ENCODE assay signal across 25 cellular contexts in genomic region chr4:32207456-32207855, GRCh38.
"Had no signal": no experiment of that assay in that cellular context is flagged by ENCODE, and none has a peak within 500 bp of the region (broad histone marks: within the 10 kb centered on the region; RNA-seq: fewer than 3 reads in every experiment).

No MANE protein-coding gene starts in this region.

- H3K4me3 ChIP-seq: MG63, SK-N-MC had no signal

- H3K9me3 ChIP-seq: MG63 had no signal

- DNase-seq: activated CD4-positive, alpha-beta memory T cell treated with anti-CD3 and anti-CD28 coated beads, Interleukin-2, amount 10 ng/mL, durations not matched to agents 7 days and 5 days; activated CD4-positive, alpha-beta T cell treated with anti-CD3 and anti-CD28 coated beads for 36 hours; activated CD4-positive, alpha-beta T cell treated with anti-CD3 and anti-CD28 coated beads, Interleukin-2, amount 50 U/mL, for 1 hour; activated gamma-delta T cell; activated naive CD4-positive, alpha-beta T cell treated with anti-CD3 and anti-CD28 coated beads for 36 hours; activated T-cell treated with anti-CD3 and anti-CD28 coated beads for 4 hours; activated T-cell treated with anti-CD3 and anti-CD28 coated beads, Interleukin-2, amount 50 U/mL, for 48 hours; anterior cingulate cortex; central memory CD4-positive, alpha-beta T cell; KG1; MG63; NCI-H1092 treated with DMSO at 0.1 percent for 48 hours; NCI-H1417 treated with DMSO at 0.1 percent for 48 hours; NCI-H1694; NCI-H2029 treated with DMSO at 0.1 percent for 48 hours; NCI-H345; NCI-H510A; NCI-H526 treated with DMSO at 0.1 percent for 48 hours; RPMI8226; T-helper 1 cell; WERI-Rb-1 had no signal

- H3K27ac ChIP-seq: SK-N-MC, WERI-Rb-1 had no signal

- H3K27me3 ChIP-seq: MG63 had no signal

- H3K36me3 ChIP-seq: MG63, WERI-Rb-1 had no signal

- ATAC-seq: activated CD4-positive, alpha-beta T cell treated with anti-CD3 and anti-CD28 coated beads for 36 hours; activated T-helper 17 cell treated with anti-CD3 and anti-CD28 coated beads, Interleukin-2, amount 50 U/mL, for 72 hours; Panc1; Right ventricle myocardium inferior had no signal
